15 cellular contexts compared by ENCODE assay signal in the genomic region with DNA sequence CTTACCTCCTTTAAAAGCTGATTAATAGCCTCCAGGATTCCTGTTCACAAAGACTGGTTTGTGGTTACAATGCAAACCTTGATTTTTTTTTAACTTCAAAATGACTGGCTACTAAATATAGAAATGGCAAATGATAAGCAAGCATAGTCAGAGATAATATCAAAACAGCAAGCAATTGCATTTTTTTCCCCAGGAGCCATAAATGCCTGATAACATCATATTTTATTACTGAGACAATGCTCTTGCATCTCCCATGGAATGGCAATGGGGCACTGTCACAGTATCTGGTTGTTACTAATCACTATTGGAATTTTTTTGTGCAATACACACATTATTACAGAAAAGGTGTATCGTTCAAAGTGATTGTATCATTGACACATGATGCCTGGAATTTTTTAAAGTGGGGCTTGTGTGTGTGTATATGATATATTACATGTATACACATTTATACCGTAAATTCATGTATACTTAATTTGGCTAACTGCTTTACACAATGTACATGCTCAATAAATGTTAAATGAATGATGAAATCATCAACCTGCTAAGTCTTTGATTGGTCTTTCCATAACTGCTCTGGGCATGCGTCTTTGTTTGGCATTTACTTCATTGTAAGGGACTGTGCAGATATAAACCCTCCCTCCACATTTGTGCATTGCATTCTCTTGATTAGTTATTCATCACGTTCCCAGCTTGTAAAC. TPM values are rescaled to one million over a fixed set of nuclear protein-coding genes. Genes with fewer than 3 reads are reported as not detected.
DNase-seq lines count a peak whose midpoint lies in the region; ATAC-seq and TF ChIP-seq lines count a peak whose summit lies in the region.
"Had no signal": no experiment of that assay in that cellular context is flagged by ENCODE, and none has a peak within 500 bp of the region (broad histone marks: within the 10 kb centered on the region; RNA-seq: fewer than 3 reads in every experiment).

No MANE protein-coding gene starts in this region.

- H3K4me3 Mint-ChIP-seq in Caco-2 (ENCODE audit: unreplicated experiment) = peak overlapping the region; percentile 98
- H3K4me3 Mint-ChIP-seq in central memory CD8-positive, alpha-beta T cell = peak overlapping the region; percentile 11
- H3K4me3 Mint-ChIP-seq in nephron = peak overlapping the region; percentile 83 to 91 (median 86)
- H3K4me3 Mint-ChIP-seq: activated naive CD8-positive, alpha-beta T cell; activated T-cell treated with anti-CD3 and anti-CD28 coated beads, Interleukin-2, amount 50 U/mL, for 24 hours had no signal

- H3K4me3 ChIP-seq in Caco-2 (ENCODE audit: low read depth, low read length) = no peak overlapping the region
- H3K4me3 ChIP-seq in HUES6 (ENCODE audit: low read depth, low read length) = peak overlapping the region; percentile 74
- H3K4me3 ChIP-seq in BE2C (ENCODE audit: low read depth, low read length) = no peak overlapping the region
- H3K4me3 ChIP-seq: SK-N-MC, tibial artery had no signal

- H3K4me1 Mint-ChIP-seq in Caco-2 (ENCODE audit: low read depth, unreplicated experiment) (peaks cover 57% of the 10 kb centered on the region), nephron (peaks cover 24% of the 10 kb centered on the region)
- peaks cover 5% of the 10 kb centered on the region for H3K4me1 Mint-ChIP-seq in central memory CD8-positive, alpha-beta T cell

- peak overlapping the region; percentile 62 for H3K9ac ChIP-seq in HUES6 (ENCODE audit: low read length)

- intact Hi-C loops in Caco-2 (cut with micrococcal nuclease; ENCODE audit: unreplicated experiment) = loop anchor here (5.0 kb wide), 4 partner anchors 49 to 431 kb away; no protein-coding TSS in a partner anchor

- H3K9me3 Mint-ChIP-seq in Caco-2 (ENCODE audit: unreplicated experiment) = no peaks in the 10 kb centered on the region
- H3K9me3 Mint-ChIP-seq in central memory CD8-positive, alpha-beta T cell = no peaks in the 10 kb centered on the region
- no peaks in the 10 kb centered on the region for H3K9me3 Mint-ChIP-seq in nephron
- H3K9me3 Mint-ChIP-seq: activated T-cell treated with anti-CD3 and anti-CD28 coated beads, Interleukin-2, amount 50 U/mL, for 24 hours had no signal

- POLR2A ChIA-PET in Caco-2 (lab: Charles Lee) = no interaction called here

- H3K4me1 ChIP-seq in Caco-2 = peaks cover 59% of the 10 kb centered on the region
- peaks cover 15% of the 10 kb centered on the region for H3K4me1 ChIP-seq in HUES6 (ENCODE audit: control insufficient read depth, insufficient read depth, low read length)
- H3K4me1 ChIP-seq in BE2C = no peaks in the 10 kb centered on the region

- CTCF ChIA-PET in Caco-2 (lab: Charles Lee) = interaction anchor here (0.6 to 1.6 kb wide), 4 partner anchors 36 to 280 kb away, joined by 3 to 4 read pairs (median 3); no protein-coding TSS in a partner anchor

- H3K27me3 Mint-ChIP-seq in Caco-2 (ENCODE audit: insufficient read depth, unreplicated experiment) (no peaks in the 10 kb centered on the region), nephron (ENCODE audit: low read depth) (peaks cover 53% of the 10 kb centered on the region)
- H3K27me3 Mint-ChIP-seq in central memory CD8-positive, alpha-beta T cell = peaks cover 70% of the 10 kb centered on the region

- H3K27ac Mint-ChIP-seq in Caco-2 (ENCODE audit: unreplicated experiment) (peak overlapping the region; percentile 96), nephron (no peak overlapping the region)
- no peak overlapping the region for H3K27ac Mint-ChIP-seq in central memory CD8-positive, alpha-beta T cell (ENCODE audit: low read depth)
- H3K27ac Mint-ChIP-seq: activated naive CD8-positive, alpha-beta T cell; activated T-cell treated with anti-CD3 and anti-CD28 coated beads, Interleukin-2, amount 50 U/mL, for 24 hours had no signal

- no TSS peak for BruUV-seq in Caco-2 (replicated peaks; lab: Mats Ljungman, UMichigan)

- no peak overlapping the region for H3K27ac ChIP-seq in HUES6 (ENCODE audit: low read depth, low read length)
- H3K27ac ChIP-seq: SK-N-MC, tibial artery had no signal

- H3K36me3 ChIP-seq in Caco-2 (ENCODE audit: control insufficient read depth, insufficient read depth, low read length) (no peaks in the 10 kb centered on the region), HUES6 (ENCODE audit: control insufficient read depth, insufficient read depth, low read length) (no peaks in the 10 kb centered on the region), BE2C (no peaks in the 10 kb centered on the region)
- H3K36me3 ChIP-seq: tibial artery had no signal

- ATAC-seq in central memory CD8-positive, alpha-beta T cell (replicated peaks; ENCODE audit: extremely low read depth, poor library complexity, severe bottlenecking) = no peak
- ATAC-seq in HG03097 (IDR thresholded peaks at IDR 0.05; ENCODE audit: low FRiP score, unreplicated experiment) = no peak

- H3K27me3 ChIP-seq in Caco-2 (replicated peaks; ENCODE audit: control insufficient read depth, insufficient read depth, low read length) = no peaks in the 10 kb centered on the region
- no peaks in the 10 kb centered on the region for H3K27me3 ChIP-seq in HUES6 (ENCODE audit: control insufficient read depth, insufficient read depth, low read length)
- peaks cover 53% of the 10 kb centered on the region for H3K27me3 ChIP-seq in BE2C

- H3K36me3 Mint-ChIP-seq in Caco-2 (ENCODE audit: insufficient read depth, unreplicated experiment) (peaks cover 32% of the 10 kb centered on the region), nephron (ENCODE audit: low read depth) (no peaks in the 10 kb centered on the region)
- H3K36me3 Mint-ChIP-seq in central memory CD8-positive, alpha-beta T cell (ENCODE audit: insufficient read depth) = peaks cover 2% of the 10 kb centered on the region
- H3K36me3 Mint-ChIP-seq: activated naive CD8-positive, alpha-beta T cell had no signal

- peak; percentile 70 to 76 for DNase-seq in Caco-2
- no peak for DNase-seq in central memory CD8-positive, alpha-beta T cell (ENCODE audit: low spot score in 2 of 2)
- no peak for DNase-seq in activated CD8-positive, alpha-beta memory T cell treated with anti-CD3 and anti-CD28 coated beads, Interleukin-2, amount 50 U/mL, for 4 hours
- no peak for DNase-seq in BE2C
- DNase-seq in SHP77 (lab: John Stamatoyannopoulos, UW) = no peak
- DNase-seq: activated CD4-positive, alpha-beta T cell treated with anti-CD3 and anti-CD28 coated beads, Interleukin-2, amount 50 U/mL, for 1 hour; activated T-cell treated with anti-CD3 and anti-CD28 coated beads, Interleukin-2, amount 50 U/mL, for 24 hours; COR-L47; occipital lobe; tibial artery had no signal

- no peak for TF ChIP-seq CTCF in Caco-2 (IDR thresholded peaks at IDR 0.05; ENCODE audit: insufficient read depth in 1 of 2, low read depth in 1 of 2, low read length in 1 of 2, severe bottlenecking in 1 of 2, unreplicated experiment in 1 of 2)
- TF ChIP-seq CTCF in nephron (IDR thresholded peaks at IDR 0.05; ENCODE audit: unreplicated experiment in 3 of 3) = no peak
- no peak for TF ChIP-seq CTCF in BE2C (IDR thresholded peaks at IDR 0.05; ENCODE audit: low read depth, low read length)

- H3K9me3 ChIP-seq in Caco-2 (no peaks in the 10 kb centered on the region), HUES6 (ENCODE audit: control insufficient read depth, insufficient read depth, low read depth, low read length) (no peaks in the 10 kb centered on the region), BE2C (no peaks in the 10 kb centered on the region; the same call in 1 of the 2 replicates)
- H3K9me3 ChIP-seq: tibial artery had no signal

RNA-seq across cellular contexts. Expression of gene SALL4, which starts 1.0 kb away (rescaled TPM):
- total RNA-seq in Caco-2 (2022) = 75.8 and 84.5 TPM in 2 replicates
- polyA plus RNA-seq in BE2C (2012; ENCODE audit: insufficient read depth, insufficient read length, low read depth) = not detected

RNA-seq across cellular contexts. Expression of gene ATP9A, which starts 35.1 kb away (rescaled TPM):
- total RNA-seq in Caco-2 (2022) = 102 and 104 TPM in 2 replicates
- polyA plus RNA-seq in BE2C (2012; ENCODE audit: insufficient read depth, insufficient read length, low read depth) = 0.32 TPM

Comparison
In these comparisons a context has a peak if more than half of its experiments do, and no peak if none do; other contexts are left out.
1. DNase-seq: peak in Caco-2 (2 of 2); none in central memory CD8-positive, alpha-beta T cell (0 of 2), activated CD8-positive, alpha-beta memory T cell treated with anti-CD3 and anti-CD28 coated beads, Interleukin-2, amount 50 U/mL, for 4 hours (single experiment), BE2C (single experiment) and SHP77 (0 of 2).
2. H3K4me3 Mint-ChIP-seq: peak in every context shown above with its lines; median percentile 98 in Caco-2; 86 in nephron; 11 in central memory CD8-positive, alpha-beta T cell.